ENCODE assay signal across 9 cellular contexts in genomic region chr17:39002991-39003715, GRCh38. TPM values are rescaled to one million over a fixed set of nuclear protein-coding genes. Genes with fewer than 3 reads are reported as not detected.
DNase-seq lines count a peak whose midpoint lies in the region; ATAC-seq and TF ChIP-seq lines count a peak whose summit lies in the region.
"Had no signal": no experiment of that assay in that cellular context is flagged by ENCODE, and none has a peak within 500 bp of the region (broad histone marks: within the 10 kb centered on the region; RNA-seq: fewer than 3 reads in every experiment).

No MANE protein-coding gene starts in this region.

- H3K4me3 Mint-ChIP-seq in activated CD4-positive, alpha-beta T cell treated with anti-CD3 and anti-CD28 coated beads for 36 hours: peak overlapping the region; percentile 29
- H3K4me3 Mint-ChIP-seq in natural killer cell treated with Interleukin-12 subunit alpha and Interleukin-12 subunit beta and Interleukin-15 and Interleukin-18, amount 100 ng/mL, for 72 hours: peak overlapping the region; percentile 58

- peak; percentile 35 for DNase-seq in AG08396 (ENCODE audit: low spot score)
- peak; percentile 70 for DNase-seq in activated CD4-positive, alpha-beta T cell treated with anti-CD3 and anti-CD28 coated beads for 36 hours
- no peak for DNase-seq in natural killer cell treated with Interleukin-12 subunit alpha and Interleukin-12 subunit beta and Interleukin-15 and Interleukin-18, amount 100 ng/mL, for 72 hours (ENCODE audit: low spot score)
- peak in 1 of 2 donors; percentile 91 for DNase-seq in vagina (ENCODE audit: extremely low spot score in 2 of 2)
- DNase-seq in NCI-H524 treated with DMSO at 0.1 percent for 48 hours (lab: John Stamatoyannopoulos, UW): no peak
- DNase-seq in T1000 (lab: John Stamatoyannopoulos, UW): no peak
- no peak for DNase-seq in activated CD4-positive, CD25-positive, alpha-beta regulatory T cell (lab: John Stamatoyannopoulos, UW)

- no peaks in the 10 kb centered on the region for H3K27me3 ChIP-seq in duodenal mucosa (ENCODE audit: control insufficient read depth in 1 of 2, insufficient read depth in 2 of 2, low read length in 2 of 2)
- H3K27me3 ChIP-seq in vagina: no peaks in the 10 kb centered on the region
- H3K27me3 ChIP-seq: SJSA1 had no signal

- peak overlapping the region in 1 of 2 donors; percentile 48 for H3K9ac ChIP-seq in duodenal mucosa (ENCODE audit: low read depth in 1 of 2, low read length in 2 of 2)

- H3K27ac Mint-ChIP-seq in activated CD4-positive, alpha-beta T cell treated with anti-CD3 and anti-CD28 coated beads for 36 hours: peak overlapping the region; percentile 79
- peak overlapping the region in 1 of 2 donors; percentile 62 for H3K27ac Mint-ChIP-seq in natural killer cell treated with Interleukin-12 subunit alpha and Interleukin-12 subunit beta and Interleukin-15 and Interleukin-18, amount 100 ng/mL, for 72 hours

- H3K4me1 ChIP-seq in duodenal mucosa (ENCODE audit: control insufficient read depth in 1 of 2, insufficient read depth in 2 of 2, low read length in 2 of 2) (peaks cover 9 to 19% of the 10 kb centered on the region in 2 donors), vagina (peaks cover 43% of the 10 kb centered on the region)

- peaks cover 6% of the 10 kb centered on the region for H3K9me3 Mint-ChIP-seq in activated CD4-positive, alpha-beta T cell treated with anti-CD3 and anti-CD28 coated beads for 36 hours (ENCODE audit: low read depth)
- no peaks in the 10 kb centered on the region for H3K9me3 Mint-ChIP-seq in natural killer cell treated with Interleukin-12 subunit alpha and Interleukin-12 subunit beta and Interleukin-15 and Interleukin-18, amount 100 ng/mL, for 72 hours

- intact Hi-C loops in activated CD4-positive, alpha-beta T cell treated with anti-CD3 and anti-CD28 coated beads for 36 hours (cut with DNase I, micrococcal nuclease): no loop called here
- intact Hi-C loops in vagina (cut with DNase I): no loop called here

- H3K4me3 ChIP-seq in duodenal mucosa (ENCODE audit: low read depth in 1 of 2, low read length in 2 of 2) (peak overlapping the region; percentile 17 to 34), vagina (peak overlapping the region in 1 of 2 donors; percentile 9)
- H3K4me3 ChIP-seq: SJSA1 had no signal

- CTCF ChIA-PET in activated CD4-positive, alpha-beta T cell treated with anti-CD3 and anti-CD28 coated beads for 36 hours (lab: Charles Lee): interaction anchor here (0.6 to 1.7 kb wide), 4 partner anchors 9 to 366 kb away, joined by 3 to 6 read pairs (median 4); no protein-coding TSS in a partner anchor

- H3K36me3 Mint-ChIP-seq in activated CD4-positive, alpha-beta T cell treated with anti-CD3 and anti-CD28 coated beads for 36 hours (ENCODE audit: low read depth): no peaks in the 10 kb centered on the region
- H3K36me3 Mint-ChIP-seq in natural killer cell treated with Interleukin-12 subunit alpha and Interleukin-12 subunit beta and Interleukin-15 and Interleukin-18, amount 100 ng/mL, for 72 hours: peaks cover 5% of the 10 kb centered on the region

- H3K4me1 Mint-ChIP-seq in activated CD4-positive, alpha-beta T cell treated with anti-CD3 and anti-CD28 coated beads for 36 hours: peaks cover 27% of the 10 kb centered on the region
- peaks cover 10 to 19% of the 10 kb centered on the region in 2 donors for H3K4me1 Mint-ChIP-seq in natural killer cell treated with Interleukin-12 subunit alpha and Interleukin-12 subunit beta and Interleukin-15 and Interleukin-18, amount 100 ng/mL, for 72 hours (ENCODE audit: low read depth in 2 of 2)

- no peak for TF ChIP-seq CTCF in vagina (IDR thresholded peaks at IDR 0.05)

- peak overlapping the region; percentile 50 for H3K27ac ChIP-seq in duodenal mucosa (ENCODE audit: low read depth, low read length)
- peak overlapping the region; percentile 79 for H3K27ac ChIP-seq in vagina
- H3K27ac ChIP-seq: SJSA1 had no signal

- ATAC-seq in activated CD4-positive, alpha-beta T cell treated with anti-CD3 and anti-CD28 coated beads for 36 hours: peak; percentile 80
- peak in 1 of 2 donors; percentile 44 for ATAC-seq in natural killer cell treated with Interleukin-12 subunit alpha and Interleukin-12 subunit beta and Interleukin-15 and Interleukin-18, amount 100 ng/mL, for 72 hours

- no peak for TF ChIP-seq POLR2A in vagina (IDR thresholded peaks at IDR 0.05)

- H3K36me3 ChIP-seq in duodenal mucosa (ENCODE audit: control insufficient read depth in 1 of 2, insufficient read depth in 2 of 2, low read length in 2 of 2) (no peaks in the 10 kb centered on the region), vagina (no peaks in the 10 kb centered on the region)
- H3K36me3 ChIP-seq: SJSA1 had no signal

- H3K9me3 ChIP-seq in duodenal mucosa (ENCODE audit: control insufficient read depth in 1 of 2, low read length in 2 of 2) (no peaks in the 10 kb centered on the region), vagina (no peaks in the 10 kb centered on the region)
- H3K9me3 ChIP-seq: SJSA1 had no signal

- POLR2A ChIA-PET in activated CD4-positive, alpha-beta T cell treated with anti-CD3 and anti-CD28 coated beads for 36 hours (lab: Charles Lee): interaction anchor here (0.8 kb wide), 1 partner anchor 31 kb away, joined by 3 read pairs; no protein-coding TSS in a partner anchor

- H3K27me3 Mint-ChIP-seq in activated CD4-positive, alpha-beta T cell treated with anti-CD3 and anti-CD28 coated beads for 36 hours: no peaks in the 10 kb centered on the region
- H3K27me3 Mint-ChIP-seq in natural killer cell treated with Interleukin-12 subunit alpha and Interleukin-12 subunit beta and Interleukin-15 and Interleukin-18, amount 100 ng/mL, for 72 hours: peaks cover 26 to 35% of the 10 kb centered on the region in 2 donors

RNA-seq across cellular contexts. Expression of gene FBXO47, which starts 36.0 kb away (rescaled TPM):
- under 1 TPM; 0.11 to 0.16 TPM for total RNA-seq in activated CD4-positive, alpha-beta T cell treated with anti-CD3 and anti-CD28 coated beads for 36 hours
- total RNA-seq in natural killer cell treated with Interleukin-12 subunit alpha and Interleukin-12 subunit beta and Interleukin-15 and Interleukin-18, amount 100 ng/mL, for 72 hours: under 1 TPM in 1 of 2 donors, not detected in 1; 0.12 TPM
- not detected for total RNA-seq in vagina
- total RNA-seq: SJSA1 had no signal

Comparison
In these comparisons a context has a peak if more than half of its experiments do, and no peak if none do; other contexts are left out.
1. DNase-seq: peak in AG08396 (single experiment) and activated CD4-positive, alpha-beta T cell treated with anti-CD3 and anti-CD28 coated beads for 36 hours (single experiment); none in natural killer cell treated with Interleukin-12 subunit alpha and Interleukin-12 subunit beta and Interleukin-15 and Interleukin-18, amount 100 ng/mL, for 72 hours (single experiment), NCI-H524 treated with DMSO at 0.1 percent for 48 hours (single experiment), T1000 (single experiment) and activated CD4-positive, CD25-positive, alpha-beta regulatory T cell (0 of 4).